In genomic region chrX:74902806-74903205, GRCh38 we compare ENCODE assay signal across 25 cellular contexts. TPM values are rescaled to one million over a fixed set of nuclear protein-coding genes. Genes with fewer than 3 reads are reported as not detected.
DNase-seq lines count a peak whose midpoint lies in the region; ATAC-seq and TF ChIP-seq lines count a peak whose summit lies in the region.
"Had no signal": no experiment of that assay in that cellular context is flagged by ENCODE, and none has a peak within 500 bp of the region (broad histone marks: within the 10 kb centered on the region; RNA-seq: fewer than 3 reads in every experiment).

No MANE protein-coding gene starts in this region.

- no peaks in the 10 kb centered on the region for H3K36me3 Mint-ChIP-seq in CD4-positive, alpha-beta memory T cell
- H3K36me3 Mint-ChIP-seq: activated naive CD4-positive, alpha-beta T cell treated with anti-CD3 and anti-CD28 coated beads, Interleukin-2, amount 50 U/mL, for 72 hours had no signal

- TF ChIP-seq CTCF in left lung (IDR thresholded peaks at IDR 0.05): no peak

- no peak overlapping the region for H3K27ac ChIP-seq in left lung
- H3K27ac ChIP-seq in CD4-positive, alpha-beta memory T cell (ENCODE audit: low read depth, low read length): no peak overlapping the region
- H3K27ac ChIP-seq: BLaER1, epithelial cell of prostate, heart left ventricle, sigmoid colon, SJSA1 had no signal

- TF ChIP-seq EP300 in Ishikawa (IDR thresholded peaks at IDR 0.05; ENCODE audit: borderline replicate concordance): no peak

- ATAC-seq in left lung (peak; percentile 98), GM18511 (IDR thresholded peaks at IDR 0.05; ENCODE audit: unreplicated experiment) (no peak), GM18868 (IDR thresholded peaks at IDR 0.05; ENCODE audit: unreplicated experiment) (no peak)
- ATAC-seq: activated CD4-positive, alpha-beta T cell treated with anti-CD3 and anti-CD28 coated beads for 36 hours; activated naive CD4-positive, alpha-beta T cell treated with anti-CD3 and anti-CD28 coated beads, Interleukin-2, amount 50 U/mL, for 72 hours; heart left ventricle had no signal

- no peak overlapping the region for H3K4me3 Mint-ChIP-seq in CD4-positive, alpha-beta memory T cell
- H3K4me3 Mint-ChIP-seq: activated CD4-positive, alpha-beta T cell treated with anti-CD3 and anti-CD28 coated beads for 36 hours; neural crest cell; T-helper 1 cell treated with Interleukin-12 subunit alpha and Interleukin-12 subunit beta and Interleukin-4 antibody, amounts not matched to agents 30 μg/mL and 1 μg/mL, for 36 hours had no signal

- CTCF ChIA-PET in CD4-positive, alpha-beta memory T cell (lab: Charles Lee; ENCODE audit: partially characterized antibody): no interaction called here

- no peaks in the 10 kb centered on the region for H3K9me3 ChIP-seq in left lung
- no peaks in the 10 kb centered on the region for H3K9me3 ChIP-seq in CD4-positive, alpha-beta memory T cell (ENCODE audit: control insufficient read depth in 1 of 2, low read length in 2 of 2)
- H3K9me3 ChIP-seq: BLaER1, sigmoid colon, SJSA1 had no signal

- no peaks in the 10 kb centered on the region for H3K4me1 ChIP-seq in left lung
- H3K4me1 ChIP-seq in CD4-positive, alpha-beta memory T cell (ENCODE audit: insufficient read depth, low read length): no peaks in the 10 kb centered on the region
- H3K4me1 ChIP-seq: BLaER1, heart left ventricle, sigmoid colon, SJSA1 had no signal

- no peaks in the 10 kb centered on the region for H3K27me3 Mint-ChIP-seq in CD4-positive, alpha-beta memory T cell

- intact Hi-C loops in left lung (cut with DNase I): no loop called here
- intact Hi-C loops in CD4-positive, alpha-beta memory T cell (cut with micrococcal nuclease): no loop called here

- H3K4me1 Mint-ChIP-seq in CD4-positive, alpha-beta memory T cell: no peaks in the 10 kb centered on the region
- H3K4me1 Mint-ChIP-seq: activated CD4-positive, alpha-beta T cell treated with anti-CD3 and anti-CD28 coated beads for 36 hours; neural crest cell had no signal

- POLR2A ChIA-PET in CD4-positive, alpha-beta memory T cell (lab: Charles Lee; ENCODE audit: partially characterized antibody): no interaction called here

- H3K36me3 ChIP-seq in left lung: no peaks in the 10 kb centered on the region
- H3K36me3 ChIP-seq in CD4-positive, alpha-beta memory T cell (ENCODE audit: insufficient read depth, low read length): no peaks in the 10 kb centered on the region
- H3K36me3 ChIP-seq: BLaER1, heart left ventricle, sigmoid colon, SJSA1 had no signal

- no peak overlapping the region for H3K27ac Mint-ChIP-seq in CD4-positive, alpha-beta memory T cell
- H3K27ac Mint-ChIP-seq: activated CD4-positive, alpha-beta T cell treated with anti-CD3 and anti-CD28 coated beads for 36 hours; activated naive CD4-positive, alpha-beta T cell treated with anti-CD3 and anti-CD28 coated beads, Interleukin-2, amount 50 U/mL, for 72 hours; T-helper 1 cell treated with Interleukin-12 subunit alpha and Interleukin-12 subunit beta and Interleukin-4 antibody, amounts not matched to agents 30 μg/mL and 1 μg/mL, for 36 hours had no signal

- DNase-seq in COR-L47 (lab: John Stamatoyannopoulos, UW) (peak; percentile 34), NCI-H510A treated with DMSO at 0.1 percent for 48 hours (lab: John Stamatoyannopoulos, UW) (peak; percentile 90), left lung (no peak), NCI-H146 treated with DMSO at 0.1 percent for 48 hours (lab: John Stamatoyannopoulos, UW; ENCODE audit: unreplicated experiment) (no peak)
- DNase-seq in CD4-positive, alpha-beta memory T cell: no peak
- DNase-seq: activated CD4-positive, alpha-beta T cell treated with anti-CD3 and anti-CD28 coated beads for 36 hours; GDM1; heart left ventricle; KBM-7; MM.1S; NCI-H187 treated with DMSO at 0.1 percent for 48 hours; NCI-H526 treated with DMSO at 0.1 percent for 48 hours; posterior cingulate gyrus; sigmoid colon; stimulated activated CD4-positive, alpha-beta T cell treated with anti-CD3 and anti-CD28 coated beads, Interleukin-15, amount 100 ng/mL, for 24 hours had no signal

- TF ChIP-seq RAD21 in Ishikawa (IDR thresholded peaks at IDR 0.05; ENCODE audit: low read depth): 0 out of 2 replicates have a peak, but pooled peaks have one; percentile 1

- H3K4me3 ChIP-seq in left lung: no peak overlapping the region
- no peak overlapping the region for H3K4me3 ChIP-seq in CD4-positive, alpha-beta memory T cell (ENCODE audit: low read length in 2 of 2)
- H3K4me3 ChIP-seq: BLaER1, heart left ventricle, sigmoid colon, SJSA1 had no signal

- no peaks in the 10 kb centered on the region for H3K27me3 ChIP-seq in left lung
- H3K27me3 ChIP-seq in CD4-positive, alpha-beta memory T cell (ENCODE audit: insufficient read depth, low read length): no peaks in the 10 kb centered on the region
- H3K27me3 ChIP-seq: sigmoid colon, SJSA1 had no signal

- H3K9me3 Mint-ChIP-seq in CD4-positive, alpha-beta memory T cell: no peaks in the 10 kb centered on the region
- H3K9me3 Mint-ChIP-seq: activated naive CD4-positive, alpha-beta T cell treated with anti-CD3 and anti-CD28 coated beads, Interleukin-2, amount 50 U/mL, for 72 hours; T-helper 1 cell treated with Interleukin-12 subunit alpha and Interleukin-12 subunit beta and Interleukin-4 antibody, amounts not matched to agents 30 μg/mL and 1 μg/mL, for 36 hours had no signal

TF ChIP-seq in Ishikawa, 13 proteins besides CTCF, POLR2A, EP300 and RAD21:
- no peak for TF ChIP-seq CEBPB (IDR thresholded peaks at IDR 0.05)
- TF ChIP-seq YY1 (IDR thresholded peaks at IDR 0.05; ENCODE audit: low read depth): no peak
- 0 out of 2 replicates have a peak, but pooled peaks have one; percentile 34 for TF ChIP-seq TCF12 (IDR thresholded peaks at IDR 0.05; ENCODE audit: low read depth)
- TF ChIP-seq MAX (IDR thresholded peaks at IDR 0.05): no peak

RNA-seq across cellular contexts. Expression of gene NEXMIF, which starts 22.4 kb away (rescaled TPM):
- under 1 TPM; 0.52 to 0.89 TPM for total RNA-seq in left lung
- total RNA-seq in CD4-positive, alpha-beta memory T cell: 1 to 10 TPM; 1.1 to 1.2 TPM
- under 1 TPM; 0.20 to 0.50 TPM for polyA plus RNA-seq in CD4-positive, alpha-beta memory T cell
- total RNA-seq: OCI-LY7, SJSA1 had no signal

Comparison
In these comparisons a context has a peak if more than half of its experiments do, and no peak if none do; other contexts are left out.
1. DNase-seq: peak in COR-L47 (single experiment) and NCI-H510A treated with DMSO at 0.1 percent for 48 hours (single experiment); none in left lung (0 of 2), NCI-H146 treated with DMSO at 0.1 percent for 48 hours (single experiment) and CD4-positive, alpha-beta memory T cell (0 of 5).